ENCODE assay signal across 21 cellular contexts in the genomic region with DNA sequence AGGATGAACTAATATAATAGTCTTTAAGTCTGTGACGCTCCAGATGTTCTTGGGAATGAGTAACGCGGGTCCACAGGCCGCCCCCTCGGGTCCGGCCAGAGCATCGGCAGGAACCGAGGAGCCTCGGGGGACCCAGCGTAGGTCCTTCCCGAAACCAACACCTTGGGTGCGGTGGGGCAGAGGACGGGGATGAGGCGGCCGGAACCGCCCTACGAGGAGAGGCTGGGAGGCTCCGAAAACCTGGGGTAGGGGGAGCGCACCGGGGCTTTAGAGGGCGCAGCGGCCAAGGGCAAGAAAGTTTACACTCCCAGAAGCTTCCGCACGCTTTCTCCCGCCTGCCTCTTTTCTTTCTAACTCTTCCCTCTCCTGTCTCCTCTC. TPM values are rescaled to one million over a fixed set of nuclear protein-coding genes. Genes with fewer than 3 reads are reported as not detected.
DNase-seq lines count a peak whose midpoint lies in the region; ATAC-seq, FAIRE-seq and TF ChIP-seq lines count a peak whose summit lies in the region.
"Had no signal": no experiment of that assay in that cellular context is flagged by ENCODE, and none has a peak within 500 bp of the region (broad histone marks: within the 10 kb centered on the region; RNA-seq: fewer than 3 reads in every experiment).

No MANE protein-coding gene starts in this region.

- no peak overlapping the region for H3K9ac ChIP-seq in astrocyte (ENCODE audit: low read length)
- H3K9ac ChIP-seq: KMS-11 had no signal

- H3K27ac Mint-ChIP-seq in astrocyte (ENCODE audit: unreplicated experiment) (no peak overlapping the region), type B pancreatic cell (no peak overlapping the region)
- H3K27ac Mint-ChIP-seq: B cell, progenitor cell of endocrine pancreas had no signal

- no peak overlapping the region for H3K27ac ChIP-seq in astrocyte (ENCODE audit: low read depth, low read length)
- H3K27ac ChIP-seq: KMS-11, left lung, PC-9, skin epidermis, tibial artery had no signal

- H3K4me1 ChIP-seq in astrocyte (ENCODE audit: insufficient read depth, low read length) = peaks cover 6% of the 10 kb centered on the region

- H3K36me3 Mint-ChIP-seq in astrocyte (ENCODE audit: low read depth, unreplicated experiment) (peaks cover 4% of the 10 kb centered on the region), type B pancreatic cell (no peaks in the 10 kb centered on the region)

- ATAC-seq in HG03571 (IDR thresholded peaks at IDR 0.05; ENCODE audit: unreplicated experiment) = no peak
- ATAC-seq: GM12878, left lung had no signal

- TF ChIP-seq CTCF in astrocyte (IDR thresholded peaks at IDR 0.05; ENCODE audit: insufficient read depth, low read depth, low read length) (no peak), type B pancreatic cell (conservative IDR thresholded peaks at IDR 0.05) (no peak)

- H3K4me1 Mint-ChIP-seq in astrocyte (ENCODE audit: low read depth, unreplicated experiment) (no peaks in the 10 kb centered on the region), type B pancreatic cell (ENCODE audit: unreplicated experiment) (peaks cover 19% of the 10 kb centered on the region)

- peak overlapping the region; percentile 17 for H2AFZ ChIP-seq in astrocyte (ENCODE audit: low read depth, low read length)
- H2AFZ ChIP-seq: PC-9 had no signal

- H3K36me3 ChIP-seq in astrocyte (ENCODE audit: insufficient read depth, low read length) = no peaks in the 10 kb centered on the region
- H3K36me3 ChIP-seq: left lung, tibial artery had no signal

- H3K4me3 Mint-ChIP-seq in astrocyte (ENCODE audit: unreplicated experiment) (no peak overlapping the region), type B pancreatic cell (peak overlapping the region; percentile 73)
- H3K4me3 Mint-ChIP-seq: B cell; central memory CD8-positive, alpha-beta T cell had no signal

- peaks cover 78% of the 10 kb centered on the region for H3K27me3 ChIP-seq in astrocyte (ENCODE audit: insufficient read depth, low read length)

- peak overlapping the region; percentile 79 for H3K4me2 ChIP-seq in astrocyte (ENCODE audit: low read length)
- H3K4me2 ChIP-seq: KMS-11, PC-9 had no signal

- H4K20me1 ChIP-seq in astrocyte (ENCODE audit: insufficient read depth, low read length) = peaks cover 11% of the 10 kb centered on the region

- peak; percentile 3 for DNase-seq in stimulated activated CD4-positive, alpha-beta T cell treated with anti-CD3 and anti-CD28 coated beads, Interleukin-15, amount 100 ng/mL, for 24 hours
- DNase-seq in stimulated activated CD4-positive, alpha-beta T cell treated with anti-CD3 and anti-CD28 coated beads, Interleukin-12 subunit alpha, Interleukin-12 subunit beta, amount 100 ng/mL, for 4 hours = no peak
- DNase-seq in astrocyte (ENCODE audit: low read depth) (no peak), iPS-NIHi11 (ENCODE audit: low spot score) (peak; percentile 67), type B pancreatic cell (ENCODE audit: extremely low spot score, unreplicated experiment) (no peak), NCI-H446 (lab: John Stamatoyannopoulos, UW) (no peak), NAMALWA (ENCODE audit: low spot score) (no peak)
- DNase-seq: effector memory CD4-positive, alpha-beta T cell; hippocampal formation; left lung; NCI-H1092 treated with DMSO at 0.1 percent for 48 hours; PC-9; tibial artery had no signal

- peaks cover 13% of the 10 kb centered on the region for H3K79me2 ChIP-seq in astrocyte (ENCODE audit: insufficient read depth, low read length)

- no peak overlapping the region for H3K4me3 ChIP-seq in astrocyte (ENCODE audit: insufficient read depth, low read depth, low read length)
- H3K4me3 ChIP-seq: GM12878, left lung, PC-9, skin epidermis, tibial artery had no signal

- H3K9me3 ChIP-seq in astrocyte (ENCODE audit: insufficient read depth, low read depth, low read length) = peaks cover 4% of the 10 kb centered on the region
- H3K9me3 ChIP-seq: left lung had no signal

- H3K9me3 Mint-ChIP-seq in astrocyte (ENCODE audit: unreplicated experiment) (peaks cover 21% of the 10 kb centered on the region), type B pancreatic cell (no peaks in the 10 kb centered on the region)
- H3K9me3 Mint-ChIP-seq: central memory CD8-positive, alpha-beta T cell had no signal

- H3K27me3 Mint-ChIP-seq in astrocyte (ENCODE audit: low read depth, unreplicated experiment) (peaks cover 74% of the 10 kb centered on the region), type B pancreatic cell (peaks cover 89% of the 10 kb centered on the region)

- FAIRE-seq in astrocyte (lab: Jason Lieb, UNC) = no peak
- FAIRE-seq: G401.6, GM12878 had no signal

RNA-seq across cellular contexts. Expression of gene DMRTA2, which starts 7.1 kb away (rescaled TPM):
- not detected in 2 replicates for total RNA-seq in astrocyte
- total RNA-seq in type B pancreatic cell (ENCODE audit: low replicate concordance) = 0.29 and 0.48 TPM in 2 replicates
- total RNA-seq: B cell, GM12878, left lung, PC-9, progenitor cell of endocrine pancreas had no signal

Comparison
In these comparisons a context has a peak if more than half of its experiments do, and no peak if none do; other contexts are left out.
1. DNase-seq: peak in stimulated activated CD4-positive, alpha-beta T cell treated with anti-CD3 and anti-CD28 coated beads, Interleukin-15, amount 100 ng/mL, for 24 hours (single experiment) and iPS-NIHi11 (single experiment); none in stimulated activated CD4-positive, alpha-beta T cell treated with anti-CD3 and anti-CD28 coated beads, Interleukin-12 subunit alpha, Interleukin-12 subunit beta, amount 100 ng/mL, for 4 hours (single experiment), astrocyte (single experiment), type B pancreatic cell (single experiment), NCI-H446 (0 of 2) and NAMALWA (single experiment).